In genomic region chr20:36754656-36755222, GRCh38 we compare ENCODE assay signal across 8 cellular contexts. TPM values are rescaled to one million over a fixed set of nuclear protein-coding genes. Genes with fewer than 3 reads are reported as not detected.
DNase-seq lines count a peak whose midpoint lies in the region; ATAC-seq and TF ChIP-seq lines count a peak whose summit lies in the region.

No MANE protein-coding gene starts in this region.

- DNase-seq in EH (ENCODE audit: low read depth) (peak; percentile 79), LHCN-M2 (ENCODE audit: low read depth) (peak; percentile 92), RWPE2 (ENCODE audit: low spot score) (peak; percentile 49), amniotic stem cell (lab: John Stamatoyannopoulos, UW) (peak; percentile 49), left ventricle myocardium inferior (no peak), pulmonary artery endothelial cell (ENCODE audit: low read depth, low spot score) (peak; percentile 48), posterior vena cava (ENCODE audit: low spot score) (no peak)

- H3K36me3 ChIP-seq in RWPE2 (ENCODE audit: low read depth) (peaks cover 89% of the 10 kb centered on the region), left ventricle myocardium inferior (peaks cover 20% of the 10 kb centered on the region)

- no peaks in the 10 kb centered on the region for H3K9me3 ChIP-seq in RWPE2 (ENCODE audit: severe bottlenecking)
- H3K9me3 ChIP-seq in left ventricle myocardium inferior (replicated peaks), result no peaks in the 10 kb centered on the region

- TF ChIP-seq CTCF in RWPE2 (IDR thresholded peaks at IDR 0.05; ENCODE audit: poor library complexity, severe bottlenecking), result peak; percentile 95
- peak; percentile 89 for TF ChIP-seq CTCF in left ventricle myocardium inferior (IDR thresholded peaks at IDR 0.05; ENCODE audit: borderline replicate concordance)

- no peak overlapping the region for H3K4me3 ChIP-seq in RWPE2 (ENCODE audit: severe bottlenecking)
- no peak overlapping the region for H3K4me3 ChIP-seq in left ventricle myocardium inferior

- intact Hi-C loops in left ventricle myocardium inferior (cut with micrococcal nuclease) (no loop called here), posterior vena cava (cut with DNase I) (loop anchor here (10.0 kb wide), 2 partner anchors 150 to 200 kb away; partner anchors contain the start of gene RAB5IF (in 1 of the 2))

- H3K4me1 ChIP-seq in RWPE2 (ENCODE audit: insufficient read depth, poor library complexity, severe bottlenecking) (no peaks in the 10 kb centered on the region), left ventricle myocardium inferior (peaks cover 37% of the 10 kb centered on the region)

- ATAC-seq in RWPE2 (ENCODE audit: low read depth), result peak; percentile 84
- ATAC-seq in HG03354 (IDR thresholded peaks at IDR 0.05; ENCODE audit: poor library complexity, severe bottlenecking, unreplicated experiment), result no peak

- H3K27ac ChIP-seq in RWPE2 (ENCODE audit: poor library complexity, severe bottlenecking), result no peak overlapping the region
- H3K27ac ChIP-seq in left ventricle myocardium inferior (replicated peaks), result peak overlapping the region; percentile 30

- H3K27me3 ChIP-seq in RWPE2 (ENCODE audit: insufficient read depth, poor library complexity, severe bottlenecking) (no peaks in the 10 kb centered on the region), left ventricle myocardium inferior (ENCODE audit: low read depth) (no peaks in the 10 kb centered on the region)

RNA-seq across cellular contexts. Expression of gene NDRG3, which starts 8.8 kb away (rescaled TPM):
- total RNA-seq in LHCN-M2 (2014; rRNA removed), result 13.9 and 18.3 TPM in 2 replicates
- polyA plus RNA-seq in LHCN-M2 (2012), result 19.2 TPM
- total RNA-seq in left ventricle myocardium inferior, result 34.4 TPM
- total RNA-seq in pulmonary artery endothelial cell, result 18.2 and 21.4 TPM in 2 replicates
- 10 to 100 TPM; 24.2 to 24.9 TPM for total RNA-seq in posterior vena cava

RNA-seq across cellular contexts. Expression of gene DSN1, which starts 18.8 kb away (rescaled TPM):
- total RNA-seq in LHCN-M2 (2014; rRNA removed), result 40.5 and 42.4 TPM in 2 replicates
- 12.1 TPM for polyA plus RNA-seq in LHCN-M2 (2012)
- total RNA-seq in left ventricle myocardium inferior, result 4.8 TPM
- 20.6 and 32.2 TPM in 2 replicates for total RNA-seq in pulmonary artery endothelial cell
- 1 to 10 TPM; 7.1 to 7.2 TPM for total RNA-seq in posterior vena cava

Comparison
In these comparisons a context has a peak if more than half of its experiments do, and no peak if none do; other contexts are left out.
1. DNase-seq: peak in EH (single experiment), LHCN-M2 (single experiment), RWPE2 (single experiment), amniotic stem cell (single experiment) and pulmonary artery endothelial cell (single experiment); none in left ventricle myocardium inferior (single experiment) and posterior vena cava (single experiment).